1 cellular context compared by ENCODE assay signal in genomic region chr2:169415233-169415748, GRCh38.
TF ChIP-seq lines count a peak whose summit lies in the region.

No MANE protein-coding gene starts in this region.

TF ChIP-seq in K562, 482 proteins besides CTCF, POLR2A, EP300 and RAD21 (continued from another document and continues in another):
- TF ChIP-seq ZNF398 (CRISPR knock-in tag; IDR thresholded peaks at IDR 0.05) (no peak), ZKSCAN8 (CRISPR knock-in tag; IDR thresholded peaks at IDR 0.05) (peak; percentile 29; the same call in 1 of the 2 replicates), SAP30 (IDR thresholded peaks at IDR 0.05; ENCODE audit: borderline replicate concordance, insufficient read depth, low read depth, low read length, poor library complexity, severe bottlenecking) (no peak), ATF7 (IDR thresholded peaks at IDR 0.05) (peak; percentile 95), DNMT1 (IDR thresholded peaks at IDR 0.05) (no peak), SIN3B (IDR thresholded peaks at IDR 0.05; ENCODE audit: low read depth) (no peak), E2F3 (CRISPR knock-in tag; IDR thresholded peaks at IDR 0.05) (no peak), ARID1B (IDR thresholded peaks at IDR 0.05) (peak; percentile 97), TSC22D4 (tag; IDR thresholded peaks at IDR 0.05) (no peak), RBM34 (IDR thresholded peaks at IDR 0.05; ENCODE audit: borderline replicate concordance, insufficient read depth, low read length) (no peak), ESRRA (IDR thresholded peaks at IDR 0.05; ENCODE audit: borderline replicate concordance, low read depth) (peak; percentile 75), BRF1 (IDR thresholded peaks at IDR 0.05; ENCODE audit: borderline replicate concordance, extremely low read depth, insufficient read length) (no peak), XRCC5 (IDR thresholded peaks at IDR 0.05; ENCODE audit: low read depth, low read length) (no peak), NCOA2 (IDR thresholded peaks at IDR 0.05; ENCODE audit: partially characterized antibody in 2 of 2) (no peak), SMARCE1 (IDR thresholded peaks at IDR 0.05) (peak; percentile 95), U2AF2 (optimal IDR thresholded peaks at IDR 0.05; ENCODE audit: low read depth, low read length) (no peak), ZBTB26 (CRISPR knock-in tag; IDR thresholded peaks at IDR 0.05) (no peak), CLOCK (CRISPR knock-in tag; IDR thresholded peaks at IDR 0.05; ENCODE audit: borderline replicate concordance) (no peak), ZBTB5 (IDR thresholded peaks at IDR 0.05) (no peak), ZNF318 (IDR thresholded peaks at IDR 0.05; ENCODE audit: borderline replicate concordance in 1 of 2, low read depth in 1 of 2) (peak; percentile 57 to 85; a peak in 2 of 4 replicates), SMAD3 (CRISPR knock-in tag; conservative IDR thresholded peaks at IDR 0.05) (no peak), NFRKB (IDR thresholded peaks at IDR 0.05; ENCODE audit: low read depth) (no peak), HNRNPL (IDR thresholded peaks at IDR 0.05; ENCODE audit: low read depth, low read length) (no peak), ARID3A (IDR thresholded peaks at IDR 0.05; ENCODE audit: borderline replicate concordance, low read depth, low read length) (peak; percentile 88; the same call in 1 of the 2 replicates), TBP (optimal IDR thresholded peaks at IDR 0.05; ENCODE audit: low read depth, low read length) (no peak), L3MBTL2 (IDR thresholded peaks at IDR 0.05) (peak; percentile 77), CHD4 (IDR thresholded peaks at IDR 0.05; ENCODE audit: insufficient read depth, insufficient replicate concordance, low read depth, low read length, poor library complexity, severe bottlenecking) (no peak), CSDE1 (IDR thresholded peaks at IDR 0.05) (no peak), SNIP1 (IDR thresholded peaks at IDR 0.05; ENCODE audit: low read depth) (no peak), ETS2 (tag; IDR thresholded peaks at IDR 0.05; ENCODE audit: borderline replicate concordance, poor library complexity, severe bottlenecking) (no peak), E2F1 (CRISPR knock-in tag; IDR thresholded peaks at IDR 0.05) (no peak), RAD51 (IDR thresholded peaks at IDR 0.05; ENCODE audit: borderline replicate concordance, low read depth) (peak; percentile 86), TCF15 (CRISPR knock-in tag; IDR thresholded peaks at IDR 0.05) (no peak; the same call in 1 of the 2 replicates), GTF2A2 (tag; IDR thresholded peaks at IDR 0.05) (no peak), ZBTB43 (CRISPR knock-in tag; IDR thresholded peaks at IDR 0.05) (no peak), ZNF639 (CRISPR knock-in tag; conservative IDR thresholded peaks at IDR 0.05 in 1 of 2, IDR thresholded peaks at IDR 0.05 in 1 of 2) (peak in 1 of 2 experiments; percentile 63; a peak in 1 of 4 replicates), LARP7 (IDR thresholded peaks at IDR 0.05) (no peak)
